ENCODE assay signal across 7 cellular contexts in genomic region chr6:57500368-57501018, GRCh38.
DNase-seq lines count a peak whose midpoint lies in the region; ATAC-seq and TF ChIP-seq lines count a peak whose summit lies in the region.
"Not testable (repeated sequence)": the region's sequence is repeated elsewhere in the genome, so short reads cannot be mapped to it uniquely, and the experiment has no call there.

No MANE protein-coding gene starts in this region.

- not testable (repeated sequence) for TF ChIP-seq CTCF in VCaP (conservative IDR thresholded peaks at IDR 0.05); fibroblast of lung (conservative IDR thresholded peaks at IDR 0.05 in 1 of 2, IDR thresholded peaks at IDR 0.05 in 1 of 2; ENCODE audit: low read depth in 1 of 2, low read length in 2 of 2); nephron progenitor cell (IDR thresholded peaks at IDR 0.05)

- in situ Hi-C loops in Caki2 (cut with HindIII; ENCODE audit: low pct_unique_long_range_greater_than_20kb, low sequenced_read_pairs): not testable (repeated sequence)

- H3K4me1 Mint-ChIP-seq in nephron progenitor cell: peaks cover 31% of the 10 kb centered on the region

- H3K27ac Mint-ChIP-seq in nephron progenitor cell: peak overlapping the region; percentile 95

- peak overlapping the region; percentile 79 for H3K27ac ChIP-seq in VCaP
- not testable (repeated sequence) for H3K27ac ChIP-seq in fibroblast of lung (ENCODE audit: insufficient read depth, low read length)

- not testable (repeated sequence) for H3K4me1 ChIP-seq in fibroblast of lung (ENCODE audit: control insufficient read depth, extremely low read depth, insufficient read depth, low read length)

- H3K36me3 Mint-ChIP-seq in nephron progenitor cell (ENCODE audit: low read depth): not testable (repeated sequence)

- H3K27me3 Mint-ChIP-seq in nephron progenitor cell (ENCODE audit: low read depth, poor library complexity): not testable (repeated sequence)

- intact Hi-C loops in left colon (cut with DNase I, micrococcal nuclease): not testable (repeated sequence)

- not testable (repeated sequence) for H3K4me2 ChIP-seq in fibroblast of lung (ENCODE audit: extremely low read depth, insufficient read depth, low read length)

- H3K27me3 ChIP-seq in fibroblast of lung (ENCODE audit: control insufficient read depth, insufficient read depth, low read length): not testable (repeated sequence)

- H4K20me1 ChIP-seq in fibroblast of lung (ENCODE audit: control insufficient read depth, extremely low read depth, insufficient read depth, low read length): not testable (repeated sequence)

- not testable (repeated sequence) for H3K4me3 ChIP-seq in fibroblast of lung (replicated peaks in 1 of 4; ENCODE audit: control extremely low read depth in 1 of 4, insufficient read depth in 1 of 4, low read depth in 3 of 4, low read length in 4 of 4)

- not testable (repeated sequence) for H3K9me3 Mint-ChIP-seq in nephron progenitor cell

- not testable (repeated sequence) for H3K36me3 ChIP-seq in fibroblast of lung (ENCODE audit: control insufficient read depth, insufficient read depth, low read length)

- ATAC-seq in left colon: peak; percentile 93

- peak; percentile 73 for DNase-seq in Caki2 (ENCODE audit: low read depth)
- peak; percentile 15 for DNase-seq in HCEC 1CT
- peak; percentile 4 for DNase-seq in NCI-H69 (lab: John Stamatoyannopoulos, UW)
- DNase-seq in fibroblast of lung (ENCODE audit: low read depth in 2 of 2): peak; percentile 31 to 33
- not testable (repeated sequence) for DNase-seq in left colon, nephron progenitor cell

- not testable (repeated sequence) for H3K9me3 ChIP-seq in fibroblast of lung (ENCODE audit: control insufficient read depth, insufficient read depth, low read depth, low read length)

- H2AFZ ChIP-seq in fibroblast of lung (ENCODE audit: low read length): not testable (repeated sequence)

- H3K79me2 ChIP-seq in fibroblast of lung (ENCODE audit: control insufficient read depth, insufficient read depth, low read length): not testable (repeated sequence)

- peak overlapping the region; percentile 15 for H3K4me3 Mint-ChIP-seq in nephron progenitor cell

- H3K9ac ChIP-seq in fibroblast of lung (ENCODE audit: insufficient read depth, low read length): not testable (repeated sequence)
